Comparison of ENCODE assay signal across 15 cellular contexts in genomic region chr2:47346107-47346506, GRCh38. TPM values are rescaled to one million over a fixed set of nuclear protein-coding genes. Genes with fewer than 3 reads are reported as not detected.
A peak's percentile ranks its signal among the peaks of the same experiment; 100 is the strongest.
DNase-seq lines count a peak whose midpoint lies in the region; ATAC-seq and TF ChIP-seq lines count a peak whose summit lies in the region.
"Had no signal": no experiment of that assay in that cellular context is flagged by ENCODE, and none has a peak within 500 bp of the region (broad histone marks: within the 10 kb centered on the region; RNA-seq: fewer than 3 reads in every experiment).

No MANE protein-coding gene starts in this region.

- TF ChIP-seq POLR2A in adrenal gland (IDR thresholded peaks at IDR 0.05) (no peak), suprapubic skin (IDR thresholded peaks at IDR 0.05) (no peak)

- no peak overlapping the region for H3K4me2 ChIP-seq in mesendoderm (ENCODE audit: low read length)

- H3K79me1 ChIP-seq in mesendoderm (ENCODE audit: low read length), result no peaks in the 10 kb centered on the region

- H2AK5ac ChIP-seq in mesendoderm (ENCODE audit: low read length), result no peak overlapping the region

- H3K79me2 ChIP-seq in mesendoderm (ENCODE audit: control insufficient read depth, insufficient read depth, low read length), result no peaks in the 10 kb centered on the region

- peak overlapping the region; percentile 86 for H3K4me3 Mint-ChIP-seq in WTC11
- H3K4me3 Mint-ChIP-seq: activated T-helper 1 cell treated with anti-CD3 and anti-CD28 coated beads, Interleukin-12 subunit alpha, Interleukin-12 subunit beta, Interleukin-2, Interleukin-4 antibody, amounts not matched to agents 30 ng/mL and 10 ng/mL and 1 ng/mL, durations not matched to agents 14 hours and 24 hours and 36 hours had no signal

- no peaks in the 10 kb centered on the region for H3K36me3 ChIP-seq in left ventricle myocardium inferior
- no peaks in the 10 kb centered on the region for H3K36me3 ChIP-seq in mesendoderm (ENCODE audit: control insufficient read depth, insufficient read depth, low read length)
- no peaks in the 10 kb centered on the region for H3K36me3 ChIP-seq in adrenal gland (replicated peaks in 1 of 2)
- no peaks in the 10 kb centered on the region for H3K36me3 ChIP-seq in suprapubic skin
- H3K36me3 ChIP-seq: SJSA1 had no signal

- CTCF ChIA-PET in WTC11 (lab: Charles Lee), result interaction anchor here (1.5 to 3.6 kb wide), 4 partner anchors 10 to 57 kb away, joined by 9 to 51 read pairs (median 10); partner anchors contain the start of gene MSH2

- no peak overlapping the region for H2BK5ac ChIP-seq in mesendoderm (ENCODE audit: low read length)

- peak overlapping the region; percentile 84 for H2BK120ac ChIP-seq in mesendoderm (ENCODE audit: low read depth, low read length)

- WGBS in mesendoderm (ENCODE audit: extremely low coverage, insufficient coverage, low lambda C conversion rate), result no CpG with 5 or more reads among the region's 3 CpGs
- 83 to 89% (median 84%) methylated on average over 3 of the region's 3 CpGs for WGBS in adrenal gland, 4 donors
- WGBS in suprapubic skin, result 76% methylated on average over 3 of the region's 3 CpGs

- H2BK15ac ChIP-seq in mesendoderm (replicated peaks; ENCODE audit: low read depth), result peak overlapping the region; percentile 62

- H3K36me3 Mint-ChIP-seq in WTC11, result peaks cover 13% of the 10 kb centered on the region

- peaks cover 29% of the 10 kb centered on the region for H3K4me1 ChIP-seq in left ventricle myocardium inferior
- H3K4me1 ChIP-seq in mesendoderm (ENCODE audit: control insufficient read depth, low read depth, low read length), result peaks cover 2% of the 10 kb centered on the region
- H3K4me1 ChIP-seq in adrenal gland (replicated peaks in 1 of 2), result peaks cover 0 to 15% of the 10 kb centered on the region in 2 donors
- peaks cover 16% of the 10 kb centered on the region for H3K4me1 ChIP-seq in suprapubic skin

- H4K8ac ChIP-seq in mesendoderm (ENCODE audit: low read depth, low read length), result no peak overlapping the region

- peak overlapping the region; percentile 72 for H3K9ac ChIP-seq in mesendoderm (ENCODE audit: low read length)

- peak; percentile 9; the same call in 1 of the 2 replicates for ATAC-seq in WTC11
- ATAC-seq in HG02981 (IDR thresholded peaks at IDR 0.05; ENCODE audit: unreplicated experiment), result no peak
- ATAC-seq: naive thymus-derived CD8-positive, alpha-beta T cell had no signal

- H3K4me1 Mint-ChIP-seq in WTC11, result peaks cover 39% of the 10 kb centered on the region

- H3K4ac ChIP-seq in mesendoderm (ENCODE audit: low read depth, low read length), result no peak overlapping the region

- POLR2A ChIA-PET in WTC11 (lab: Charles Lee), result interaction anchor here (2.2 kb wide), 1 partner anchor 11 kb away, joined by 31 read pairs; no protein-coding TSS in a partner anchor

- no peak for TF ChIP-seq CTCF in left ventricle myocardium inferior (IDR thresholded peaks at IDR 0.05; ENCODE audit: borderline replicate concordance)
- no peak for TF ChIP-seq CTCF in WTC11 (IDR thresholded peaks at IDR 0.05)
- no peak for TF ChIP-seq CTCF in adrenal gland (IDR thresholded peaks at IDR 0.05)
- no peak for TF ChIP-seq CTCF in suprapubic skin (IDR thresholded peaks at IDR 0.05)

- no peaks in the 10 kb centered on the region for H3K27me3 ChIP-seq in left ventricle myocardium inferior (ENCODE audit: low read depth)
- no peaks in the 10 kb centered on the region for H3K27me3 ChIP-seq in mesendoderm (ENCODE audit: insufficient read depth, low read length, poor library complexity)
- no peaks in the 10 kb centered on the region for H3K27me3 ChIP-seq in adrenal gland
- H3K27me3 ChIP-seq in suprapubic skin, result no peaks in the 10 kb centered on the region
- H3K27me3 ChIP-seq: SJSA1 had no signal

- TF ChIP-seq EP300 in suprapubic skin (IDR thresholded peaks at IDR 0.05), result no peak

- DNase-seq in left ventricle myocardium inferior (no peak), cardiac septum (ENCODE audit: low spot score) (no peak), WTC11 (ENCODE audit: low spot score) (no peak), mesendoderm (peak; percentile 62), adrenal gland (no peak), suprapubic skin (ENCODE audit: low spot score in 2 of 2) (no peak)
- DNase-seq in activated CD4-positive, alpha-beta T cell treated with anti-CD3 and anti-CD28 coated beads, Interleukin-2, amount 50 U/mL, for 4 hours, result no peak
- DNase-seq: activated CD4-positive, alpha-beta T cell treated with anti-CD3 and anti-CD28 coated beads for 1 hour; naive thymus-derived CD8-positive, alpha-beta T cell; NCI-H524 treated with DMSO at 0.1 percent for 48 hours; stimulated activated CD4-positive, alpha-beta T cell treated with anti-CD3 and anti-CD28 coated beads, Interleukin-12 subunit alpha, Interleukin-12 subunit beta, amount 100 ng/mL, for 4 hours had no signal

- peak overlapping the region; percentile 100 for H3K27ac Mint-ChIP-seq in WTC11
- H3K27ac Mint-ChIP-seq: activated T-helper 1 cell treated with anti-CD3 and anti-CD28 coated beads, Interleukin-12 subunit alpha, Interleukin-12 subunit beta, Interleukin-2, Interleukin-4 antibody, amounts not matched to agents 30 ng/mL and 10 ng/mL and 1 ng/mL, durations not matched to agents 14 hours and 24 hours and 36 hours; naive thymus-derived CD8-positive, alpha-beta T cell had no signal

- H4K5ac ChIP-seq in mesendoderm (ENCODE audit: low read length), result no peak overlapping the region

- H3K56ac ChIP-seq in mesendoderm (ENCODE audit: low read length), result peak overlapping the region; percentile 74

- no peaks in the 10 kb centered on the region for H3K27me3 Mint-ChIP-seq in WTC11 (ENCODE audit: low read depth)

- H3K18ac ChIP-seq in mesendoderm (ENCODE audit: low read length), result peak overlapping the region; percentile 65

- H3K4me3 ChIP-seq in left ventricle myocardium inferior (no peak overlapping the region), mesendoderm (ENCODE audit: low read length) (no peak overlapping the region), adrenal gland (no peak overlapping the region), suprapubic skin (no peak overlapping the region)
- H3K4me3 ChIP-seq: SJSA1 had no signal

- H3K9me3 ChIP-seq in left ventricle myocardium inferior (replicated peaks) (no peaks in the 10 kb centered on the region), adrenal gland (replicated peaks in 1 of 3) (no peaks in the 10 kb centered on the region), suprapubic skin (no peaks in the 10 kb centered on the region)

- H3K27ac ChIP-seq in left ventricle myocardium inferior (replicated peaks) (peak overlapping the region; percentile 85), mesendoderm (ENCODE audit: low read depth, low read length) (peak overlapping the region; percentile 91), adrenal gland (peak overlapping the region in 1 of 5 donors; percentile 85), suprapubic skin (no peak overlapping the region)
- H3K27ac ChIP-seq: SJSA1 had no signal

- intact Hi-C loops in left ventricle myocardium inferior (cut with micrococcal nuclease) (no loop called here), cardiac septum (cut with DNase I) (no loop called here), adrenal gland (cut with DNase I) (no loop called here)

- peaks cover 3% of the 10 kb centered on the region; the same call in 1 of the 2 replicates for H3K9me3 Mint-ChIP-seq in WTC11
- H3K9me3 Mint-ChIP-seq: activated T-helper 1 cell treated with anti-CD3 and anti-CD28 coated beads, Interleukin-12 subunit alpha, Interleukin-12 subunit beta, Interleukin-2, Interleukin-4 antibody, amounts not matched to agents 30 ng/mL and 10 ng/mL and 1 ng/mL, durations not matched to agents 14 hours and 24 hours and 36 hours; naive thymus-derived CD8-positive, alpha-beta T cell had no signal

- no peak overlapping the region for H3K23ac ChIP-seq in mesendoderm (ENCODE audit: low read length)

TF ChIP-seq in WTC11, 78 proteins besides CTCF, POLR2A, EP300 and RAD21 (continues in another document):
- no peak for TF ChIP-seq ARID4B (CRISPR knock-in tag; IDR thresholded peaks at IDR 0.05; ENCODE audit: borderline replicate concordance)

RNA-seq across cellular contexts. Expression of gene EPCAM, which starts 23.0 kb away (rescaled TPM):
- total RNA-seq in left ventricle myocardium inferior, result not detected
- total RNA-seq in cardiac septum, result 0.19 TPM
- total RNA-seq in WTC11 (2021), result 214 to 229 TPM (median 227 TPM) in 3 replicates
- 141 TPM for polyA plus RNA-seq in mesendoderm (2013, experiment 1 of 2)
- 147 TPM for polyA plus RNA-seq in mesendoderm (2013, experiment 2 of 2)
- total RNA-seq in adrenal gland, result 10 to 100 TPM in 6 of 8 donors, 1 to 10 TPM in 2; 5.8 to 18.4 (median 12.1) TPM
- polyA plus RNA-seq in adrenal gland, result 10 to 100 TPM; 13.6 to 36.7 (median 16.4) TPM
- total RNA-seq in suprapubic skin, result 10 to 100 TPM in 2 of 4 donors, 1 to 10 TPM in 2; 2.5 to 23.3 (median 12.5) TPM
- total RNA-seq: LHCN-M2; naive thymus-derived CD8-positive, alpha-beta T cell had no signal
- polyA plus RNA-seq: naive thymus-derived CD8-positive, alpha-beta T cell had no signal

RNA-seq across cellular contexts. Expression of gene MSH2, which starts 56.8 kb away (rescaled TPM):
- 14.8 TPM for total RNA-seq in left ventricle myocardium inferior
- 15.6 TPM for total RNA-seq in cardiac septum
- total RNA-seq in WTC11 (2021), result 207 to 244 TPM (median 209 TPM) in 3 replicates
- polyA plus RNA-seq in mesendoderm (2013, experiment 1 of 2), result 98.1 TPM
- polyA plus RNA-seq in mesendoderm (2013, experiment 2 of 2), result 98.9 TPM
- total RNA-seq in adrenal gland, result 10 to 100 TPM in 5 of 8 donors, 1 to 10 TPM in 3; 8.0 to 23.9 (median 11.9) TPM
- 10 to 100 TPM in 1 of 3 donors, 1 to 10 TPM in 2; 3.9 to 18.0 (median 4.9) TPM for polyA plus RNA-seq in adrenal gland
- 10 to 100 TPM; 11.8 to 18.1 (median 13.8) TPM for total RNA-seq in suprapubic skin
